Comparison of ENCODE assay signal across 9 cellular contexts in genomic region chr1:221839321-221839720, GRCh38.
DNase-seq lines count a peak whose midpoint lies in the region; ATAC-seq, FAIRE-seq and TF ChIP-seq lines count a peak whose summit lies in the region.
"Had no signal": no experiment of that assay in that cellular context is flagged by ENCODE, and none has a peak within 500 bp of the region (broad histone marks: within the 10 kb centered on the region; RNA-seq: fewer than 3 reads in every experiment).

No MANE protein-coding gene starts in this region.

- H3K36me3 ChIP-seq in CD8-positive, alpha-beta T cell (ENCODE audit: insufficient read depth, low read length): no peaks in the 10 kb centered on the region
- H3K36me3 ChIP-seq in astrocyte (ENCODE audit: insufficient read depth, low read length): no peaks in the 10 kb centered on the region

- H3K27ac Mint-ChIP-seq in CD8-positive, alpha-beta T cell: peak overlapping the region; percentile 64
- H3K27ac Mint-ChIP-seq in astrocyte (ENCODE audit: unreplicated experiment) (peak overlapping the region; percentile 91), progenitor cell of endocrine pancreas (no peak overlapping the region)

- no peak overlapping the region for H3K4me2 ChIP-seq in astrocyte (ENCODE audit: low read length)

- no peak for DNase-seq in CD8-positive, alpha-beta T cell
- DNase-seq in astrocyte (ENCODE audit: low read depth): no peak
- DNase-seq in NCI-H2107 treated with DMSO at 0.1 percent for 48 hours (lab: John Stamatoyannopoulos, UW; ENCODE audit: unreplicated experiment): no peak
- DNase-seq in progenitor cell of endocrine pancreas (ENCODE audit: low spot score, unreplicated experiment): no peak
- DNase-seq in DMS114 treated with DMSO at 0.1 percent for 48 hours (lab: John Stamatoyannopoulos, UW; ENCODE audit: unreplicated experiment): no peak
- no peak for DNase-seq in stimulated activated CD4-positive, alpha-beta T cell treated with anti-CD3 and anti-CD28 coated beads, Interleukin-4, amount 100 ng/mL, for 4 hours
- DNase-seq: DMS79 treated with DMSO at 0.1 percent for 48 hours had no signal

- H3K4me1 Mint-ChIP-seq in CD8-positive, alpha-beta T cell (ENCODE audit: low read depth): peaks cover 22% of the 10 kb centered on the region
- H3K4me1 Mint-ChIP-seq in astrocyte (ENCODE audit: low read depth, unreplicated experiment) (peaks cover 20% of the 10 kb centered on the region), progenitor cell of endocrine pancreas (ENCODE audit: low read depth) (no peaks in the 10 kb centered on the region)

- peaks cover 2% of the 10 kb centered on the region for H3K27me3 Mint-ChIP-seq in CD8-positive, alpha-beta T cell (ENCODE audit: low read depth)
- H3K27me3 Mint-ChIP-seq in astrocyte (ENCODE audit: low read depth, unreplicated experiment) (no peaks in the 10 kb centered on the region), progenitor cell of endocrine pancreas (peaks cover 3% of the 10 kb centered on the region)

- POLR2A ChIA-PET in CD8-positive, alpha-beta T cell (lab: Charles Lee): no interaction called here

- no peak for TF ChIP-seq CTCF in CD8-positive, alpha-beta T cell (IDR thresholded peaks at IDR 0.05)
- TF ChIP-seq CTCF in astrocyte (IDR thresholded peaks at IDR 0.05; ENCODE audit: insufficient read depth, low read depth, low read length) (no peak), progenitor cell of endocrine pancreas (IDR thresholded peaks at IDR 0.05; ENCODE audit: unreplicated experiment) (no peak)

- CTCF ChIA-PET in CD8-positive, alpha-beta T cell (lab: Charles Lee): interaction anchor here (1.1 kb wide), 1 partner anchor 10 kb away, joined by 3 read pairs; no protein-coding TSS in a partner anchor

- H3K27me3 ChIP-seq in CD8-positive, alpha-beta T cell (ENCODE audit: insufficient read depth, low read length): no peaks in the 10 kb centered on the region
- no peaks in the 10 kb centered on the region for H3K27me3 ChIP-seq in astrocyte (ENCODE audit: insufficient read depth, low read length)

- H3K36me3 Mint-ChIP-seq in CD8-positive, alpha-beta T cell: no peaks in the 10 kb centered on the region
- H3K36me3 Mint-ChIP-seq in astrocyte (ENCODE audit: low read depth, unreplicated experiment) (no peaks in the 10 kb centered on the region), progenitor cell of endocrine pancreas (ENCODE audit: insufficient read depth) (no peaks in the 10 kb centered on the region)

- intact Hi-C loops in CD8-positive, alpha-beta T cell (cut with DNase I, micrococcal nuclease): loop anchor here in 1 of 2 experiments (1.0 kb wide), 1 partner anchor 97 kb away; the partner anchor contains the start of gene DUSP10

- peaks cover 5% of the 10 kb centered on the region for H3K4me1 ChIP-seq in CD8-positive, alpha-beta T cell (ENCODE audit: insufficient read depth, low read length)
- peaks cover 7% of the 10 kb centered on the region for H3K4me1 ChIP-seq in astrocyte (ENCODE audit: insufficient read depth, low read length)

- no peak overlapping the region for H3K4me3 Mint-ChIP-seq in CD8-positive, alpha-beta T cell
- H3K4me3 Mint-ChIP-seq in astrocyte (ENCODE audit: unreplicated experiment) (no peak overlapping the region), progenitor cell of endocrine pancreas (ENCODE audit: low read depth) (no peak overlapping the region)

- H2AFZ ChIP-seq in astrocyte (ENCODE audit: low read depth, low read length): no peak overlapping the region

- H4K20me1 ChIP-seq in astrocyte (ENCODE audit: insufficient read depth, low read length): no peaks in the 10 kb centered on the region

- no peak overlapping the region for H3K9ac ChIP-seq in astrocyte (ENCODE audit: low read length)

- FAIRE-seq in astrocyte (lab: Jason Lieb, UNC): no peak

- no peak overlapping the region for H3K4me3 ChIP-seq in CD8-positive, alpha-beta T cell (ENCODE audit: low read depth, low read length)
- no peak overlapping the region for H3K4me3 ChIP-seq in astrocyte (ENCODE audit: insufficient read depth, low read depth, low read length)

- H3K9me3 ChIP-seq in CD8-positive, alpha-beta T cell (ENCODE audit: low read length): no peaks in the 10 kb centered on the region
- H3K9me3 ChIP-seq in astrocyte (ENCODE audit: insufficient read depth, low read depth, low read length): no peaks in the 10 kb centered on the region

- H3K9me3 Mint-ChIP-seq in CD8-positive, alpha-beta T cell: no peaks in the 10 kb centered on the region
- H3K9me3 Mint-ChIP-seq in astrocyte (ENCODE audit: unreplicated experiment) (peaks cover 2% of the 10 kb centered on the region), progenitor cell of endocrine pancreas (ENCODE audit: low read depth) (no peaks in the 10 kb centered on the region)

- no peaks in the 10 kb centered on the region for H3K79me2 ChIP-seq in astrocyte (ENCODE audit: insufficient read depth, low read length)

- no peak overlapping the region for H3K27ac ChIP-seq in CD8-positive, alpha-beta T cell (ENCODE audit: low read depth, low read length)
- no peak overlapping the region for H3K27ac ChIP-seq in astrocyte (ENCODE audit: low read depth, low read length)

- ATAC-seq in CD8-positive, alpha-beta T cell: peak; percentile 19
- ATAC-seq in GM19467 (IDR thresholded peaks at IDR 0.05; ENCODE audit: unreplicated experiment) (peak; percentile 4), HG03159 (IDR thresholded peaks at IDR 0.05; ENCODE audit: unreplicated experiment) (peak; percentile 15)
